In the genomic region with DNA sequence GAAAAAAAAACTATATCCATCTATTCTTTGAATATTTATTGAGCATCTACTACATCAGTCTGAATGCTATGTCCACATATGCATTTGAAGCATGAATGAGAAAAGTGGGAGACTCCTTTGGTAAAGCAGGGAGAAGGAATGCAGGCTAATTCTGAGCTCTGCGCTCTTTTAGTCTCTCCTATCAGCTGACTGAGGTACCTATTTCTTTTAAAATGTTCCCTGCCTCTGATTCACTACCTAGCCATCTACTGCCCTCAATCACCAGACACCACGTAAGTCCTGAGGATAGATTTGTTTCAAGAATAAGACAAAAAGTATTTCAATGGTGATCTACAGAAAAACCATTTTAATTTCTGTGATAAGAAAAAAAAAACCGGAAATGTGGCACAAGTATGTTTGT, we compare ENCODE assay signal across 20 cellular contexts. TPM values are rescaled to one million over a fixed set of nuclear protein-coding genes. Genes with fewer than 3 reads are reported as not detected.
A peak's percentile ranks its signal among the peaks of the same experiment; 100 is the strongest.
DNase-seq lines count a peak whose midpoint lies in the region; ATAC-seq and TF ChIP-seq lines count a peak whose summit lies in the region.
"Had no signal": no experiment of that assay in that cellular context is flagged by ENCODE, and none has a peak within 500 bp of the region (broad histone marks: within the 10 kb centered on the region; RNA-seq: fewer than 3 reads in every experiment).

No MANE protein-coding gene starts in this region.

- H2AFZ ChIP-seq in SU-DHL-6 (ENCODE audit: low read depth, low read length, severe bottlenecking), result no peak overlapping the region
- H2AFZ ChIP-seq in hepatocyte, result no peak overlapping the region
- no peak overlapping the region for H2AFZ ChIP-seq in smooth muscle cell (ENCODE audit: low read depth)
- H2AFZ ChIP-seq: GM23338 had no signal

- H3K27me3 Mint-ChIP-seq in activated CD8-positive, alpha-beta T cell treated with anti-CD3 and anti-CD28 coated beads, Interleukin-2, amount 10 ng/mL, durations not matched to agents 7 days and 5 days (ENCODE audit: low read depth), result peaks cover 18% of the 10 kb centered on the region
- H3K27me3 Mint-ChIP-seq: CD4-positive, alpha-beta T cell had no signal

- CTCF ChIA-PET in activated CD8-positive, alpha-beta T cell treated with anti-CD3 and anti-CD28 coated beads, Interleukin-2, amount 10 ng/mL, durations not matched to agents 7 days and 5 days (lab: Charles Lee), result interaction anchor here (1.1 kb wide), 1 partner anchor 9 kb away, joined by 3 read pairs; no protein-coding TSS in a partner anchor

- no peak overlapping the region for H3K27ac Mint-ChIP-seq in activated CD8-positive, alpha-beta T cell treated with anti-CD3 and anti-CD28 coated beads, Interleukin-2, amount 10 ng/mL, durations not matched to agents 7 days and 5 days
- H3K27ac Mint-ChIP-seq: CD4-positive, alpha-beta T cell; GM23338 had no signal

- H3K36me3 ChIP-seq in SU-DHL-6 (ENCODE audit: low read length) (peaks cover 5% of the 10 kb centered on the region; the same call in 1 of the 2 replicates), hepatocyte (replicated peaks; ENCODE audit: insufficient read depth, low read depth) (no peaks in the 10 kb centered on the region), smooth muscle cell (ENCODE audit: low read depth) (no peaks in the 10 kb centered on the region)
- H3K36me3 ChIP-seq: BE2C, SJCRH30 had no signal

- DNase-seq in NCI-H226 (peak; percentile 48), hepatocyte (ENCODE audit: low spot score) (no peak), smooth muscle cell (lab: John Stamatoyannopoulos, UW; ENCODE audit: unreplicated experiment) (no peak), cortex of kidney (lab: John Stamatoyannopoulos, UW) (no peak)
- DNase-seq in activated CD8-positive, alpha-beta T cell treated with anti-CD3 and anti-CD28 coated beads, Interleukin-2, amount 10 ng/mL, durations not matched to agents 7 days and 5 days, result no peak
- DNase-seq: BE2C; CD4-positive, alpha-beta T cell; DMS53; NCI-H1092; NCI-H146; NCI-H524; OCI-M1; RPMI8226; SJCRH30 had no signal

- WGBS in hepatocyte (ENCODE audit: low lambda C conversion rate, missing lambda C conversion rate), result 33% methylated on average over 3 of the region's 3 CpGs
- WGBS in smooth muscle cell (ENCODE audit: low lambda C conversion rate), result 8% methylated on average over 3 of the region's 3 CpGs

- H3K79me2 ChIP-seq in SU-DHL-6 (ENCODE audit: insufficient read depth, low read length) (peaks cover 75% of the 10 kb centered on the region), hepatocyte (no peaks in the 10 kb centered on the region), smooth muscle cell (ENCODE audit: low read depth) (no peaks in the 10 kb centered on the region)

- H3K4me3 ChIP-seq in SU-DHL-6 (ENCODE audit: insufficient read depth, low read length, poor library complexity, severe bottlenecking) (peak overlapping the region; percentile 58), hepatocyte (no peak overlapping the region), smooth muscle cell (no peak overlapping the region)
- H3K4me3 ChIP-seq: GM23338, SJCRH30 had no signal

- ATAC-seq in GM18873 (IDR thresholded peaks at IDR 0.05; ENCODE audit: low FRiP score, unreplicated experiment), result no peak
- ATAC-seq in activated CD8-positive, alpha-beta T cell treated with anti-CD3 and anti-CD28 coated beads, Interleukin-2, amount 10 ng/mL, durations not matched to agents 7 days and 5 days, result no peak

- H3K4me2 ChIP-seq in SU-DHL-6 (ENCODE audit: low read depth, low read length, poor library complexity, severe bottlenecking), result peak overlapping the region; percentile 100
- H3K4me2 ChIP-seq in hepatocyte, result peak overlapping the region; percentile 33
- H3K4me2 ChIP-seq in smooth muscle cell, result peak overlapping the region; percentile 76
- H3K4me2 ChIP-seq: GM23338, KMS-11 had no signal

- H4K20me1 ChIP-seq in SU-DHL-6 (ENCODE audit: low read depth, low read length) (no peaks in the 10 kb centered on the region), hepatocyte (ENCODE audit: insufficient read depth, poor library complexity, severe bottlenecking) (no peaks in the 10 kb centered on the region), smooth muscle cell (ENCODE audit: low read depth) (no peaks in the 10 kb centered on the region)

- H3K4me1 Mint-ChIP-seq in activated CD8-positive, alpha-beta T cell treated with anti-CD3 and anti-CD28 coated beads, Interleukin-2, amount 10 ng/mL, durations not matched to agents 7 days and 5 days (ENCODE audit: low read depth), result no peaks in the 10 kb centered on the region

- no peak overlapping the region for H3K4me3 Mint-ChIP-seq in activated CD8-positive, alpha-beta T cell treated with anti-CD3 and anti-CD28 coated beads, Interleukin-2, amount 10 ng/mL, durations not matched to agents 7 days and 5 days
- H3K4me3 Mint-ChIP-seq: CD4-positive, alpha-beta T cell; GM23338 had no signal

- peaks cover 40% of the 10 kb centered on the region for H3K4me1 ChIP-seq in hepatocyte (ENCODE audit: insufficient read depth)
- peaks cover 35% of the 10 kb centered on the region for H3K4me1 ChIP-seq in smooth muscle cell (ENCODE audit: low read depth)
- H3K4me1 ChIP-seq: SJCRH30 had no signal

- H3K27ac ChIP-seq in SU-DHL-6 (ENCODE audit: low read depth, low read length) (peak overlapping the region; percentile 99), hepatocyte (peak overlapping the region; percentile 42), smooth muscle cell (ENCODE audit: low read depth) (peak overlapping the region; percentile 80)
- H3K27ac ChIP-seq: KMS-11, SJCRH30 had no signal

- no peaks in the 10 kb centered on the region for H3K36me3 Mint-ChIP-seq in activated CD8-positive, alpha-beta T cell treated with anti-CD3 and anti-CD28 coated beads, Interleukin-2, amount 10 ng/mL, durations not matched to agents 7 days and 5 days (ENCODE audit: low read depth)

- POLR2A ChIA-PET in activated CD8-positive, alpha-beta T cell treated with anti-CD3 and anti-CD28 coated beads, Interleukin-2, amount 10 ng/mL, durations not matched to agents 7 days and 5 days (lab: Charles Lee), result no interaction called here

- TF ChIP-seq CTCF in SU-DHL-6 (IDR thresholded peaks at IDR 0.05; ENCODE audit: insufficient read depth, low read length, poor library complexity, severe bottlenecking), result no peak
- TF ChIP-seq CTCF in hepatocyte (IDR thresholded peaks at IDR 0.05; ENCODE audit: poor library complexity), result no peak
- TF ChIP-seq CTCF in smooth muscle cell (IDR thresholded peaks at IDR 0.05; ENCODE audit: borderline replicate concordance, insufficient read depth, poor library complexity, severe bottlenecking), result no peak

- H3K9me2 ChIP-seq in SU-DHL-6 (replicated peaks; ENCODE audit: insufficient read depth, low read length), result no peaks in the 10 kb centered on the region
- no peaks in the 10 kb centered on the region for H3K9me2 ChIP-seq in hepatocyte (replicated peaks; ENCODE audit: insufficient read depth)

- H3K9me3 ChIP-seq in SU-DHL-6 (ENCODE audit: insufficient read depth, low read length) (no peaks in the 10 kb centered on the region), hepatocyte (ENCODE audit: low read depth) (no peaks in the 10 kb centered on the region), smooth muscle cell (replicated peaks; ENCODE audit: low read depth) (no peaks in the 10 kb centered on the region)
- H3K9me3 ChIP-seq: BE2C, SJCRH30 had no signal

- H3F3A ChIP-seq in SU-DHL-6 (ENCODE audit: insufficient read depth) (peaks cover 67% of the 10 kb centered on the region), smooth muscle cell (ENCODE audit: low read depth) (peaks cover 21% of the 10 kb centered on the region)

- H3K9ac ChIP-seq in SU-DHL-6 (ENCODE audit: low read length) (peak overlapping the region; percentile 73), smooth muscle cell (ENCODE audit: low read depth) (no peak overlapping the region)
- H3K9ac ChIP-seq: KMS-11 had no signal

- H3K9me3 Mint-ChIP-seq in activated CD8-positive, alpha-beta T cell treated with anti-CD3 and anti-CD28 coated beads, Interleukin-2, amount 10 ng/mL, durations not matched to agents 7 days and 5 days (ENCODE audit: insufficient read depth), result no peaks in the 10 kb centered on the region
- H3K9me3 Mint-ChIP-seq: CD4-positive, alpha-beta T cell; GM23338 had no signal

- H3K27me3 ChIP-seq in SU-DHL-6 (ENCODE audit: low read length), result no peaks in the 10 kb centered on the region
- H3K27me3 ChIP-seq in hepatocyte, result no peaks in the 10 kb centered on the region
- no peaks in the 10 kb centered on the region for H3K27me3 ChIP-seq in smooth muscle cell (ENCODE audit: low read depth)
- H3K27me3 ChIP-seq: BE2C, SJCRH30 had no signal

RNA-seq across cellular contexts. Expression of gene RGS13, which starts 3.8 kb away (rescaled TPM):
- total RNA-seq in hepatocyte (3.3 and 4.4 TPM in 2 replicates), smooth muscle cell (1.3 TPM in 1 of 2 replicates, not detected in the other)
- polyA plus RNA-seq in hepatocyte (1.1 and 2.7 TPM in 2 replicates), smooth muscle cell (0.27 and 0.45 TPM in 2 replicates)
- total RNA-seq in activated CD8-positive, alpha-beta T cell treated with anti-CD3 and anti-CD28 coated beads, Interleukin-2, amount 10 ng/mL, durations not matched to agents 7 days and 5 days, result not detected
- total RNA-seq: GM23338, MCF 10A, SJCRH30 had no signal
- polyA plus RNA-seq: AG04450, GM23338 had no signal

RNA-seq across cellular contexts. Expression of gene RGS1, which starts 56.6 kb away (rescaled TPM):
- total RNA-seq in hepatocyte, result 4.8 and 9.8 TPM in 2 replicates
- 4.0 and 5.6 TPM in 2 replicates for polyA plus RNA-seq in hepatocyte
- 224 and 333 TPM in 2 replicates for total RNA-seq in smooth muscle cell
- polyA plus RNA-seq in smooth muscle cell, result 88.7 and 119 TPM in 2 replicates
- 10 to 100 TPM; 13.8 to 15.7 TPM for total RNA-seq in activated CD8-positive, alpha-beta T cell treated with anti-CD3 and anti-CD28 coated beads, Interleukin-2, amount 10 ng/mL, durations not matched to agents 7 days and 5 days
- total RNA-seq: GM23338, MCF 10A, SJCRH30 had no signal
- polyA plus RNA-seq: AG04450, GM23338 had no signal

Comparison
In these comparisons a context has a peak if more than half of its experiments do, and no peak if none do; other contexts are left out.
1. H3K27ac ChIP-seq: peak in every context shown above with its lines; median percentile 99 in SU-DHL-6; 80 in smooth muscle cell; 42 in hepatocyte.
2. H3K4me2 ChIP-seq: peak in every context shown above with its lines; median percentile 100 in SU-DHL-6; 76 in smooth muscle cell; 33 in hepatocyte.
3. RNA of gene RGS1, which starts 56.6 kb away (total RNA-seq): 224 to 333 TPM in smooth muscle cell; 13.8 to 15.7 TPM in activated CD8-positive, alpha-beta T cell treated with anti-CD3 and anti-CD28 coated beads, Interleukin-2, amount 10 ng/mL, durations not matched to agents 7 days and 5 days and 4.8 to 9.8 TPM in hepatocyte; every median in the first group is over 10 times any median in the second.